Comparison of ENCODE assay signal across 20 cellular contexts in the genomic region with DNA sequence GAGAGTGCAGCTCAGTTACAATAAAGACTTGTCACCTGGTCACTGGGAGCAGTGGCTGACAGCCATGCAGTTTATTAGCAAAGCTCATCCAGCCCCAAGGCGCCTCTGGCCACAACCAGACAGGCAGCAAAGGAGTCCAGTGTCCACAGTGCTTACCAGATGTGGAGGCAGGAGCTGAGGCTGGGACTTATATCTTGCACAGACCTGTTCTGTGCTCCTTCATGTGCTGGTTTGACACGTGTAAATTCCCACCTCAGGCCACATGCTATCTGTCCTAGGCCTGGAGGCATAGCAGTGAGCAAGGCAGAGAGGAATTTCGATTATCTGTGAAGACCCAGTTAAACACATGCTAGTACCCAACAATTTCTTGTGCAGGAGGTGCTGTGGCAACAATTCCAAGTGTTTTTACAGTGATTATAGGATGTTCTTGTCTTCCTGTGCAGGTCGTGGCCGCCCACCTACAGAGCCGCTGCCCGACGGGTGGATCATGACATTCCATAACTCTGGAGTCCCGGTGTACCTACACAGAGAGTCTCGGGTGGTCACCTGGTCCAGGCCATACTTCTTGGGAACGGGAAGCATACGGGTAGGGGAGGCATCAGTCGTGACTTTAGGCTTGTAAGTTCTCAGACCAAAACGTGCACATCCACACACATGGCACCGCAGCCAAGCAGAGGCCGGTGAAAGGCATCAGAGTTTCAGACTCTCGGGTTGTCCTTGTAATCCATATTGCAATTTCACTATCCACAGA. TPM values are rescaled to one million over a fixed set of nuclear protein-coding genes. Genes with fewer than 3 reads are reported as not detected.
DNase-seq lines count a peak whose midpoint lies in the region; ATAC-seq, FAIRE-seq and TF ChIP-seq lines count a peak whose summit lies in the region.
"Had no signal": no experiment of that assay in that cellular context is flagged by ENCODE, and none has a peak within 500 bp of the region (broad histone marks: within the 10 kb centered on the region; RNA-seq: fewer than 3 reads in every experiment).

No MANE protein-coding gene starts in this region.

- H3K9me3 ChIP-seq in heart right ventricle (no peaks in the 10 kb centered on the region), GM12878 (replicated peaks; ENCODE audit: control insufficient read depth, insufficient read depth, low read length) (no peaks in the 10 kb centered on the region), mucosa of descending colon (no peaks in the 10 kb centered on the region)

- CTCF ChIA-PET in GM12878 (lab: Yijun Ruan, JAX) = no interaction called here

- TF ChIP-seq RAD21 in GM12878 (IDR thresholded peaks at IDR 0.05; ENCODE audit: insufficient read depth, low read depth, low read length) = no peak

- H3K79me2 ChIP-seq in GM12878 (ENCODE audit: control insufficient read depth, insufficient read depth, low read length) = peaks cover 13% of the 10 kb centered on the region

- 90 to 91% methylated on average over 17 of the region's 17 CpGs for WGBS in heart right ventricle, 2 donors
- WGBS in GM12878 (ENCODE audit: insufficient coverage, insufficient replicate concordance, low lambda C conversion rate, missing lambda C conversion rate) = 97% methylated on average over 17 of the region's 17 CpGs

- intact Hi-C loops in cardiac septum (cut with DNase I) = no loop called here
- intact Hi-C loops in heart right ventricle (cut with DNase I) = loop anchor here in 1 of 10 donors (5.0 kb wide), 1 partner anchor 62 kb away; no protein-coding TSS in a partner anchor
- intact Hi-C loops in GM12878 (cut with micrococcal nuclease; ENCODE audit: unreplicated experiment) = no loop called here
- intact Hi-C loops in mucosa of descending colon (cut with DNase I, micrococcal nuclease) = no loop called here

- TF ChIP-seq CTCF in heart right ventricle (IDR thresholded peaks at IDR 0.05) (no peak), GM12878 (IDR thresholded peaks at IDR 0.05 in 2 of 3, conservative IDR thresholded peaks at IDR 0.05 in 1 of 3; ENCODE audit: control insufficient read depth in 2 of 3, extremely low read depth in 1 of 3, insufficient read depth in 1 of 3, low read depth in 3 of 3, low read length in 3 of 3) (no peak), mucosa of descending colon (IDR thresholded peaks at IDR 0.05) (no peak)

- no peaks in the 10 kb centered on the region for H4K20me1 ChIP-seq in GM12878 (ENCODE audit: control insufficient read depth, insufficient read depth)

- ATAC-seq in heart right ventricle = no peak
- no peak for ATAC-seq in GM12878
- no peak for ATAC-seq in mucosa of descending colon
- ATAC-seq in GM18867 (IDR thresholded peaks at IDR 0.05; ENCODE audit: unreplicated experiment) = no peak
- no peak for ATAC-seq in HG02623 (IDR thresholded peaks at IDR 0.05; ENCODE audit: unreplicated experiment)
- ATAC-seq: Right ventricle myocardium inferior had no signal

- H3K4me3 ChIP-seq in heart right ventricle (no peak overlapping the region), GM12878 (no peak overlapping the region), mucosa of descending colon (no peak overlapping the region)
- H3K4me3 ChIP-seq: PC-9 had no signal

- peak; percentile 25; the same call in 1 of the 2 replicates for TF ChIP-seq POLR2A in GM12878 (IDR thresholded peaks at IDR 0.05; ENCODE audit: low read depth, low read length)

- H2AFZ ChIP-seq in GM12878 (ENCODE audit: control insufficient read depth, low read depth, low read length) = no peak overlapping the region
- H2AFZ ChIP-seq: PC-9 had no signal

- RAD21 ChIA-PET in GM12878 (lab: Charles Lee; ENCODE audit: unreplicated experiment) = no interaction called here

- TF ChIP-seq EP300 in GM12878 (IDR thresholded peaks at IDR 0.05; ENCODE audit: borderline replicate concordance in 1 of 2, control insufficient read depth in 1 of 2, low read depth in 2 of 2, low read length in 2 of 2) = no peak

- no TSS peak for BruUV-seq in GM12878 (replicated peaks; lab: Mats Ljungman, UMichigan)

- H3K36me3 ChIP-seq in heart right ventricle (peaks cover 4 to 93% (median 78%) of the 10 kb centered on the region in 9 donors), GM12878 (ENCODE audit: control insufficient read depth in 2 of 2, insufficient read depth in 2 of 2, low read length in 1 of 2) (peaks cover 38 to 42% of the 10 kb centered on the region in 2 experiments), mucosa of descending colon (ENCODE audit: low read depth) (peaks cover 25% of the 10 kb centered on the region)

- peaks cover 8 to 24% (median 13%) of the 10 kb centered on the region in 9 donors for H3K4me1 ChIP-seq in heart right ventricle
- no peaks in the 10 kb centered on the region for H3K4me1 ChIP-seq in GM12878 (ENCODE audit: control insufficient read depth, insufficient read depth, low read length)
- peaks cover 3% of the 10 kb centered on the region for H3K4me1 ChIP-seq in mucosa of descending colon (ENCODE audit: low read depth)

- no peak overlapping the region for H3K9ac ChIP-seq in GM12878 (ENCODE audit: control insufficient read depth, insufficient read depth, low read length)
- H3K9ac ChIP-seq: KMS-11 had no signal

- in situ Hi-C loops in GM12878 (cut with MboI) = no loop called here

- POLR2A ChIA-PET in GM12878 (lab: Charles Lee) = no interaction called here

- SMC1A ChIA-PET in GM12878 (lab: Charles Lee; ENCODE audit: uncharacterized antibody, unreplicated experiment) = no interaction called here

- peak; percentile 66 for DNase-seq in cardiac septum (ENCODE audit: low spot score)
- DNase-seq in heart right ventricle = no peak
- DNase-seq in GM12878 (ENCODE audit: low read depth, low spot score) = no peak
- peak in 2 of 3 donors; percentile 8 to 39 for DNase-seq in mucosa of descending colon
- no peak for DNase-seq in germinal center (ENCODE audit: low spot score)
- DNase-seq: AML-193; CD4-positive, alpha-beta T cell; DMS79 treated with DMSO at 0.1 percent for 48 hours; GOT3; MM.1S; NCI-H1105; NCI-H187; NCI-H446; PC-9 had no signal

- H3K27ac ChIP-seq in heart right ventricle = no peak overlapping the region
- H3K27ac ChIP-seq in GM12878 (ENCODE audit: control insufficient read depth, insufficient read depth) = no peak overlapping the region
- H3K27ac ChIP-seq: KMS-11, PC-9 had no signal

- FAIRE-seq in GM12878 (lab: Jason Lieb, UNC) = no peak
- FAIRE-seq: D721Med, G401.6 had no signal

- H3K27me3 ChIP-seq in heart right ventricle = no peaks in the 10 kb centered on the region
- no peaks in the 10 kb centered on the region for H3K27me3 ChIP-seq in GM12878 (replicated peaks in 1 of 2; ENCODE audit: control insufficient read depth in 2 of 2, insufficient read depth in 2 of 2, low read length in 1 of 2)

- no peak overlapping the region for H3K4me2 ChIP-seq in GM12878 (ENCODE audit: control insufficient read depth, insufficient read depth)
- H3K4me2 ChIP-seq: KMS-11, PC-9 had no signal

RNA-seq across cellular contexts. Expression of a gene that starts 9.4 kb away (rescaled TPM):
- total RNA-seq in cardiac septum (19.1 TPM), heart right ventricle (10 to 100 TPM; 11.4 to 20.0 (median 14.0) TPM), GM12878 (2014; rRNA removed) (24.1 and 28.5 TPM in 2 replicates), GM12878 (2014; rRNA removed; fragmentation: Illumina TruSeq; extraction: Trizol) (15.4 and 17.3 TPM in 2 replicates), GM12878 (2021) (33.0 and 35.1 TPM in 2 replicates), mucosa of descending colon (10 to 100 TPM; 39.0 to 48.8 (median 48.4) TPM)
- polyA plus RNA-seq in heart right ventricle (10 to 100 TPM in 1 of 2 donors, 1 to 10 TPM in 1; 8.3 to 26.3 TPM), GM12878 (2011; rRNA removed) (15.0 and 17.1 TPM in 2 replicates), GM12878 (2014; fragmentation: Illumina TruSeq; extraction: Trizol) (14.1 and 17.9 TPM in 2 replicates), GM12878 (2014; fragmentation: Nextera tagmentation; extraction: Ambion mirVana) (1 to 10 TPM; 1.2 to 2.5 TPM), GM12878 (2014; rRNA removed) (27.8 and 29.7 TPM in 2 replicates), GM12878 (2016; fragmentation: Nextera tagmentation; extraction: Ambion mirVana) (10 to 100 TPM; 12.9 to 16.9 TPM)
- 62.1 and 88.0 TPM in 2 replicates for total RNA-seq in GM12878 (2013; cell fraction: nucleolus; rRNA removed)
- polyA plus RNA-seq in GM12878 (2011; ENCODE audit: low read depth) = 10.6 TPM
- polyA plus RNA-seq in GM12878 (2011; cell fraction: cytosol; rRNA removed) = 18.7 and 20.5 TPM in 2 replicates
- 96.6 and 126 TPM in 2 replicates for polyA plus RNA-seq in GM12878 (2011; cell fraction: nucleus; rRNA removed)
- polyA plus RNA-seq in GM12878 (2012) = 13.6 and 18.8 TPM in 2 replicates
- 18.9 and 21.9 TPM in 2 replicates for polyA minus RNA-seq in GM12878 (2011; rRNA and poly(A)+ RNA removed)
- 7.9 and 8.5 TPM in 2 replicates for polyA minus RNA-seq in GM12878 (2011; cell fraction: cytosol; rRNA and poly(A)+ RNA removed)
- polyA minus RNA-seq in GM12878 (2011; cell fraction: nucleus; rRNA and poly(A)+ RNA removed) = 18.7 and 34.8 TPM in 2 replicates

RNA-seq across cellular contexts. Expression of a gene that starts 26.5 kb away (rescaled TPM):
- total RNA-seq in cardiac septum (45.9 TPM), heart right ventricle (10 to 100 TPM; 31.8 to 55.8 (median 38.1) TPM), GM12878 (2014; rRNA removed) (415 and 441 TPM in 2 replicates), GM12878 (2014; rRNA removed; fragmentation: Illumina TruSeq; extraction: Trizol) (365 and 396 TPM in 2 replicates), GM12878 (2021) (378 and 379 TPM in 2 replicates), mucosa of descending colon (100 to 1,000 TPM in 1 of 3 donors, 10 to 100 TPM in 2; 58.4 to 102 (median 66.0) TPM)
- polyA plus RNA-seq in heart right ventricle (10 to 100 TPM; 39.4 to 71.7 TPM), GM12878 (2011; rRNA removed) (207 and 270 TPM in 2 replicates), GM12878 (2014; fragmentation: Illumina TruSeq; extraction: Trizol) (301 and 393 TPM in 2 replicates), GM12878 (2014; fragmentation: Nextera tagmentation; extraction: Ambion mirVana) (100 to 1,000 TPM in 1 of 2 experiments, 10 to 100 TPM in 1; 55.3 to 137 TPM), GM12878 (2014; rRNA removed) (512 and 514 TPM in 2 replicates), GM12878 (2016; fragmentation: Nextera tagmentation; extraction: Ambion mirVana) (100 to 1,000 TPM; 800 to 808 TPM)
- total RNA-seq in GM12878 (2013; cell fraction: nucleolus; rRNA removed) = 74.7 and 76.8 TPM in 2 replicates
- 113 TPM for polyA plus RNA-seq in GM12878 (2011; ENCODE audit: low read depth)
- 417 and 421 TPM in 2 replicates for polyA plus RNA-seq in GM12878 (2011; cell fraction: cytosol; rRNA removed)
- polyA plus RNA-seq in GM12878 (2011; cell fraction: nucleus; rRNA removed) = 245 and 344 TPM in 2 replicates
- 160 and 180 TPM in 2 replicates for polyA plus RNA-seq in GM12878 (2012)
- polyA minus RNA-seq in GM12878 (2011; rRNA and poly(A)+ RNA removed) = 168 and 187 TPM in 2 replicates
- 103 and 116 TPM in 2 replicates for polyA minus RNA-seq in GM12878 (2011; cell fraction: cytosol; rRNA and poly(A)+ RNA removed)
- polyA minus RNA-seq in GM12878 (2011; cell fraction: nucleus; rRNA and poly(A)+ RNA removed) = 36.8 and 71.0 TPM in 2 replicates

RNA-seq across cellular contexts. Expression of a gene that starts 27.6 kb away (rescaled TPM):
- total RNA-seq in cardiac septum (24.0 TPM), heart right ventricle (10 to 100 TPM; 18.4 to 29.6 (median 25.8) TPM), GM12878 (2014; rRNA removed) (81.0 and 88.7 TPM in 2 replicates), GM12878 (2014; rRNA removed; fragmentation: Illumina TruSeq; extraction: Trizol) (38.3 and 44.1 TPM in 2 replicates), GM12878 (2021) (81.2 and 94.6 TPM in 2 replicates), mucosa of descending colon (10 to 100 TPM; 34.4 to 50.0 (median 37.6) TPM)
- polyA plus RNA-seq in heart right ventricle (10 to 100 TPM; 24.6 to 58.2 TPM), GM12878 (2011; rRNA removed) (12.5 and 22.9 TPM in 2 replicates), GM12878 (2014; fragmentation: Illumina TruSeq; extraction: Trizol) (10.6 and 30.7 TPM in 2 replicates), GM12878 (2014; fragmentation: Nextera tagmentation; extraction: Ambion mirVana) (1 to 10 TPM in 1 of 2 experiments, under 1 TPM in 1; 0.29 to 4.8 TPM), GM12878 (2014; rRNA removed) (97.0 and 114 TPM in 2 replicates), GM12878 (2016; fragmentation: Nextera tagmentation; extraction: Ambion mirVana) (10 to 100 TPM; 71.7 to 87.3 TPM)
- total RNA-seq in GM12878 (2013; cell fraction: nucleolus; rRNA removed) = 84.7 and 99.7 TPM in 2 replicates
- polyA plus RNA-seq in GM12878 (2011; ENCODE audit: low read depth) = 49.3 TPM
- polyA plus RNA-seq in GM12878 (2011; cell fraction: cytosol; rRNA removed) = 36.7 and 60.9 TPM in 2 replicates
- 293 and 316 TPM in 2 replicates for polyA plus RNA-seq in GM12878 (2011; cell fraction: nucleus; rRNA removed)
- polyA plus RNA-seq in GM12878 (2012) = 56.3 and 73.5 TPM in 2 replicates
- polyA minus RNA-seq in GM12878 (2011; rRNA and poly(A)+ RNA removed) = 28.7 and 53.2 TPM in 2 replicates
- polyA minus RNA-seq in GM12878 (2011; cell fraction: cytosol; rRNA and poly(A)+ RNA removed) = 24.7 and 24.9 TPM in 2 replicates
- 62.1 and 105 TPM in 2 replicates for polyA minus RNA-seq in GM12878 (2011; cell fraction: nucleus; rRNA and poly(A)+ RNA removed)

RNA-seq across cellular contexts. Expression of a gene that starts 42.2 kb away (rescaled TPM):
- total RNA-seq in cardiac septum = 43.4 TPM
- 10 to 100 TPM; 32.5 to 51.7 (median 37.5) TPM for total RNA-seq in heart right ventricle
- polyA plus RNA-seq in heart right ventricle = 10 to 100 TPM; 23.2 to 39.4 TPM
- total RNA-seq in GM12878 (2013; cell fraction: nucleolus; rRNA removed) = 17.6 and 19.0 TPM in 2 replicates
- total RNA-seq in GM12878 (2014; rRNA removed) = 8.8 and 11.7 TPM in 2 replicates
- total RNA-seq in GM12878 (2014; rRNA removed; fragmentation: Illumina TruSeq; extraction: Trizol) = 3.9 and 4.7 TPM in 2 replicates
- 42.1 and 46.3 TPM in 2 replicates for total RNA-seq in GM12878 (2021)
- 4.9 TPM for polyA plus RNA-seq in GM12878 (2011; ENCODE audit: low read depth)
- 4.2 and 6.7 TPM in 2 replicates for polyA plus RNA-seq in GM12878 (2011; rRNA removed)
- polyA plus RNA-seq in GM12878 (2011; cell fraction: cytosol; rRNA removed) = 10.4 and 14.3 TPM in 2 replicates
- 150 and 193 TPM in 2 replicates for polyA plus RNA-seq in GM12878 (2011; cell fraction: nucleus; rRNA removed)
- polyA plus RNA-seq in GM12878 (2012) = 18.1 and 18.5 TPM in 2 replicates
- 4.5 and 9.4 TPM in 2 replicates for polyA plus RNA-seq in GM12878 (2014; fragmentation: Illumina TruSeq; extraction: Trizol)
- under 1 TPM; 0.03 to 0.13 TPM for polyA plus RNA-seq in GM12878 (2014; fragmentation: Nextera tagmentation; extraction: Ambion mirVana)
- polyA plus RNA-seq in GM12878 (2014; rRNA removed) = 42.4 and 48.7 TPM in 2 replicates
- polyA plus RNA-seq in GM12878 (2016; fragmentation: Nextera tagmentation; extraction: Ambion mirVana) = 1 to 10 TPM; 2.2 to 2.6 TPM
- 3.5 and 8.1 TPM in 2 replicates for polyA minus RNA-seq in GM12878 (2011; rRNA and poly(A)+ RNA removed)
- polyA minus RNA-seq in GM12878 (2011; cell fraction: cytosol; rRNA and poly(A)+ RNA removed) = 4.3 and 6.0 TPM in 2 replicates
- 8.5 and 10.9 TPM in 2 replicates for polyA minus RNA-seq in GM12878 (2011; cell fraction: nucleus; rRNA and poly(A)+ RNA removed)
- 10 to 100 TPM; 27.7 to 53.0 (median 42.2) TPM for total RNA-seq in mucosa of descending colon

Comparison
In these comparisons a context has a peak if more than half of its experiments do, and no peak if none do; other contexts are left out.
1. DNase-seq: peak in cardiac septum (single experiment) and mucosa of descending colon (2 of 3); none in heart right ventricle (0 of 2), GM12878 (single experiment) and germinal center (single experiment).